Comparison of ENCODE assay signal across 8 cellular contexts in genomic region chrX:12980044-12980443, GRCh38. TPM values are rescaled to one million over a fixed set of nuclear protein-coding genes. Genes with fewer than 3 reads are reported as not detected.
DNase-seq lines count a peak whose midpoint lies in the region; ATAC-seq, FAIRE-seq and TF ChIP-seq lines count a peak whose summit lies in the region.
"Not testable (repeated sequence)": the region's sequence is repeated elsewhere in the genome, so short reads cannot be mapped to it uniquely, and the experiment has no call there.

No MANE protein-coding gene starts in this region.

- not testable (repeated sequence) for H3K27me3 ChIP-seq in CD4-positive, CD25-positive, alpha-beta regulatory T cell (ENCODE audit: control insufficient read depth, insufficient read depth, low read length); SU-DHL-6 (ENCODE audit: low read length); astrocyte (ENCODE audit: insufficient read depth, low read length); iPS-20b (ENCODE audit: insufficient read depth, low read length); neural cell (ENCODE audit: insufficient read depth, low read depth, low read length); thymus (ENCODE audit: control insufficient read depth, insufficient read depth)

- H3K4me3 ChIP-seq in CD4-positive, CD25-positive, alpha-beta regulatory T cell (ENCODE audit: low read depth, low read length): peak overlapping the region; percentile 98
- not testable (repeated sequence) for H3K4me3 ChIP-seq in SU-DHL-6 (ENCODE audit: insufficient read depth, low read length, poor library complexity, severe bottlenecking); astrocyte (ENCODE audit: insufficient read depth, low read depth, low read length); iPS-20b (ENCODE audit: low read length); neural cell (ENCODE audit: low read length); thymus (ENCODE audit: low read length)

- not testable (repeated sequence) for TF ChIP-seq CTCF in SU-DHL-6 (IDR thresholded peaks at IDR 0.05; ENCODE audit: insufficient read depth, low read length, poor library complexity, severe bottlenecking); astrocyte (IDR thresholded peaks at IDR 0.05; ENCODE audit: insufficient read depth, low read depth, low read length); neural cell (IDR thresholded peaks at IDR 0.05; ENCODE audit: poor library complexity, severe bottlenecking)

- not testable (repeated sequence) for H3K9me3 Mint-ChIP-seq in CD4-positive, CD25-positive, alpha-beta regulatory T cell; IgD-negative memory B cell; activated CD8-positive, alpha-beta memory T cell treated with anti-CD3 and anti-CD28 coated beads, Interleukin-2, amount 10 ng/mL, durations not matched to agents 7 days and 5 days (ENCODE audit: low read depth); astrocyte (ENCODE audit: unreplicated experiment)

- H3K27me3 Mint-ChIP-seq in CD4-positive, CD25-positive, alpha-beta regulatory T cell; activated CD8-positive, alpha-beta memory T cell treated with anti-CD3 and anti-CD28 coated beads, Interleukin-2, amount 10 ng/mL, durations not matched to agents 7 days and 5 days; astrocyte (ENCODE audit: low read depth, unreplicated experiment): not testable (repeated sequence)
- peaks cover 18% of the 10 kb centered on the region for H3K27me3 Mint-ChIP-seq in IgD-negative memory B cell

- FAIRE-seq in astrocyte (lab: Jason Lieb, UNC): not testable (repeated sequence)

- not testable (repeated sequence) for H2AFZ ChIP-seq in SU-DHL-6 (ENCODE audit: low read depth, low read length, severe bottlenecking); astrocyte (ENCODE audit: low read depth, low read length); neural cell (ENCODE audit: low read depth, low read length)

- H3K9me2 ChIP-seq in SU-DHL-6 (replicated peaks; ENCODE audit: insufficient read depth, low read length); neural cell (ENCODE audit: insufficient read depth, low read length): not testable (repeated sequence)

- H3K9me3 ChIP-seq in CD4-positive, CD25-positive, alpha-beta regulatory T cell (ENCODE audit: control insufficient read depth in 2 of 2, low read length in 2 of 2); SU-DHL-6 (ENCODE audit: insufficient read depth, low read length); astrocyte (ENCODE audit: insufficient read depth, low read depth, low read length); iPS-20b (ENCODE audit: insufficient read depth, low read depth, low read length); neural cell (ENCODE audit: low read length); thymus (ENCODE audit: control insufficient read depth): not testable (repeated sequence)

- peaks cover 48% of the 10 kb centered on the region for H3F3A ChIP-seq in SU-DHL-6 (ENCODE audit: insufficient read depth)
- not testable (repeated sequence) for H3F3A ChIP-seq in neural cell (ENCODE audit: insufficient read depth, low read length, poor library complexity, severe bottlenecking)

- not testable (repeated sequence) for ATAC-seq in CD4-positive, CD25-positive, alpha-beta regulatory T cell (ENCODE audit: low read depth in 2 of 2); activated CD8-positive, alpha-beta memory T cell treated with anti-CD3 and anti-CD28 coated beads, Interleukin-2, amount 10 ng/mL, durations not matched to agents 7 days and 5 days

- peak overlapping the region; percentile 90 to 100 (median 95) for H3K27ac Mint-ChIP-seq in CD4-positive, CD25-positive, alpha-beta regulatory T cell
- peak overlapping the region in 2 of 3 donors; percentile 93 to 98 for H3K27ac Mint-ChIP-seq in IgD-negative memory B cell
- H3K27ac Mint-ChIP-seq in activated CD8-positive, alpha-beta memory T cell treated with anti-CD3 and anti-CD28 coated beads, Interleukin-2, amount 10 ng/mL, durations not matched to agents 7 days and 5 days: peak overlapping the region; percentile 94
- H3K27ac Mint-ChIP-seq in astrocyte (ENCODE audit: unreplicated experiment): not testable (repeated sequence)

- peak overlapping the region; percentile 99; the same call in 1 of the 2 replicates for H3K9ac ChIP-seq in SU-DHL-6 (ENCODE audit: low read length)
- H3K9ac ChIP-seq in astrocyte (ENCODE audit: low read length); neural cell (ENCODE audit: low read length): not testable (repeated sequence)
- H3K9ac ChIP-seq in iPS-20b (ENCODE audit: low read depth, low read length): peak overlapping the region; percentile 100; the same call in 1 of the 2 replicates

- not testable (repeated sequence) for H3K4me2 ChIP-seq in SU-DHL-6 (ENCODE audit: low read depth, low read length, poor library complexity, severe bottlenecking); astrocyte (ENCODE audit: low read length); neural cell (ENCODE audit: low read length)

- not testable (repeated sequence) for TF ChIP-seq EP300 in neural cell (conservative IDR thresholded peaks at IDR 0.05; ENCODE audit: poor library complexity, severe bottlenecking)

- TF ChIP-seq RAD21 in neural cell (conservative IDR thresholded peaks at IDR 0.05): not testable (repeated sequence)

- peaks cover 16% of the 10 kb centered on the region for H3K36me3 ChIP-seq in CD4-positive, CD25-positive, alpha-beta regulatory T cell (ENCODE audit: control insufficient read depth, insufficient read depth, low read length)
- H3K36me3 ChIP-seq in SU-DHL-6 (ENCODE audit: low read length) (peaks cover 20% of the 10 kb centered on the region), iPS-20b (ENCODE audit: insufficient read depth, low read depth, low read length) (peaks cover 23% of the 10 kb centered on the region)
- H3K36me3 ChIP-seq in astrocyte (ENCODE audit: insufficient read depth, low read length); neural cell (ENCODE audit: insufficient read depth, low read length); thymus (ENCODE audit: control insufficient read depth, insufficient read depth): not testable (repeated sequence)

- CTCF ChIA-PET in activated CD8-positive, alpha-beta memory T cell treated with anti-CD3 and anti-CD28 coated beads, Interleukin-2, amount 10 ng/mL, durations not matched to agents 7 days and 5 days (lab: Charles Lee): interaction anchor here (0.9 to 17.0 kb wide), 8 partner anchors 19 to 109 kb away, joined by 3 to 206 read pairs (median 7); no protein-coding TSS in a partner anchor

- H4K20me1 ChIP-seq in SU-DHL-6 (ENCODE audit: low read depth, low read length); neural cell (ENCODE audit: insufficient read depth): not testable (repeated sequence)
- peaks cover 13% of the 10 kb centered on the region for H4K20me1 ChIP-seq in astrocyte (ENCODE audit: insufficient read depth, low read length)

- peaks cover 21% of the 10 kb centered on the region for H3K36me3 Mint-ChIP-seq in CD4-positive, CD25-positive, alpha-beta regulatory T cell
- peaks cover 16% of the 10 kb centered on the region for H3K36me3 Mint-ChIP-seq in IgD-negative memory B cell
- peaks cover 36% of the 10 kb centered on the region for H3K36me3 Mint-ChIP-seq in activated CD8-positive, alpha-beta memory T cell treated with anti-CD3 and anti-CD28 coated beads, Interleukin-2, amount 10 ng/mL, durations not matched to agents 7 days and 5 days
- H3K36me3 Mint-ChIP-seq in astrocyte (ENCODE audit: low read depth, unreplicated experiment): peaks cover 11% of the 10 kb centered on the region

- peak in 1 of 3 donors; percentile 14 for DNase-seq in CD4-positive, CD25-positive, alpha-beta regulatory T cell
- DNase-seq in activated CD8-positive, alpha-beta memory T cell treated with anti-CD3 and anti-CD28 coated beads, Interleukin-2, amount 10 ng/mL, durations not matched to agents 7 days and 5 days: peak; percentile 60
- not testable (repeated sequence) for DNase-seq in astrocyte (ENCODE audit: low read depth)

- H3K4me1 ChIP-seq in CD4-positive, CD25-positive, alpha-beta regulatory T cell (ENCODE audit: control insufficient read depth, insufficient read depth, low read length, poor library complexity, severe bottlenecking): peaks cover 73% of the 10 kb centered on the region
- peaks cover 23% of the 10 kb centered on the region for H3K4me1 ChIP-seq in astrocyte (ENCODE audit: insufficient read depth, low read length)
- H3K4me1 ChIP-seq in iPS-20b (ENCODE audit: insufficient read depth, low read length); thymus (ENCODE audit: control insufficient read depth, insufficient read depth, low read length): not testable (repeated sequence)

- peaks cover 12% of the 10 kb centered on the region for H3K79me2 ChIP-seq in SU-DHL-6 (ENCODE audit: insufficient read depth, low read length)
- H3K79me2 ChIP-seq in astrocyte (ENCODE audit: insufficient read depth, low read length): peaks cover 25% of the 10 kb centered on the region
- H3K79me2 ChIP-seq in neural cell (replicated peaks; ENCODE audit: insufficient read depth, low read length): peaks cover 44% of the 10 kb centered on the region

- peak overlapping the region; percentile 85 for H3K27ac ChIP-seq in CD4-positive, CD25-positive, alpha-beta regulatory T cell (ENCODE audit: insufficient read depth, low read length, poor library complexity, severe bottlenecking)
- peak overlapping the region; percentile 99 for H3K27ac ChIP-seq in SU-DHL-6 (ENCODE audit: low read depth, low read length)
- H3K27ac ChIP-seq in astrocyte (ENCODE audit: low read depth, low read length): peak overlapping the region; percentile 85
- H3K27ac ChIP-seq in iPS-20b (ENCODE audit: low read length): not testable (repeated sequence)
- H3K27ac ChIP-seq in neural cell (ENCODE audit: low read length): peak overlapping the region; percentile 99
- H3K27ac ChIP-seq in thymus (ENCODE audit: low read depth): peak overlapping the region; percentile 70

- 79% methylated on average over 9 of the region's 9 CpGs for WGBS in thymus

- H3K4me3 Mint-ChIP-seq in CD4-positive, CD25-positive, alpha-beta regulatory T cell: peak overlapping the region; percentile 95 to 100 (median 97)
- H3K4me3 Mint-ChIP-seq in IgD-negative memory B cell: peak overlapping the region; percentile 25 to 98 (median 89)
- H3K4me3 Mint-ChIP-seq in activated CD8-positive, alpha-beta memory T cell treated with anti-CD3 and anti-CD28 coated beads, Interleukin-2, amount 10 ng/mL, durations not matched to agents 7 days and 5 days: peak overlapping the region; percentile 95
- H3K4me3 Mint-ChIP-seq in astrocyte (ENCODE audit: unreplicated experiment): not testable (repeated sequence)

- H3K4me1 Mint-ChIP-seq in CD4-positive, CD25-positive, alpha-beta regulatory T cell: peaks cover 14 to 85% (median 40%) of the 10 kb centered on the region in 4 donors
- H3K4me1 Mint-ChIP-seq in IgD-negative memory B cell (peaks cover 45 to 62% (median 58%) of the 10 kb centered on the region in 3 donors), astrocyte (ENCODE audit: low read depth, unreplicated experiment) (peaks cover 11% of the 10 kb centered on the region)
- H3K4me1 Mint-ChIP-seq in activated CD8-positive, alpha-beta memory T cell treated with anti-CD3 and anti-CD28 coated beads, Interleukin-2, amount 10 ng/mL, durations not matched to agents 7 days and 5 days: peaks cover 52% of the 10 kb centered on the region

RNA-seq across cellular contexts. Expression of gene TMSB4X, which starts 5.1 kb away (rescaled TPM):
- 6,725 TPM for total RNA-seq in CD4-positive, CD25-positive, alpha-beta regulatory T cell
- polyA plus RNA-seq in CD4-positive, CD25-positive, alpha-beta regulatory T cell: over 10,000 TPM; 30,486 to 36,942 (median 35,671) TPM
- polyA plus RNA-seq in IgD-negative memory B cell (19,114 TPM), neural cell (8,177 and 11,381 TPM in 2 replicates), thymus (12,473 TPM)
- total RNA-seq in activated CD8-positive, alpha-beta memory T cell treated with anti-CD3 and anti-CD28 coated beads, Interleukin-2, amount 10 ng/mL, durations not matched to agents 7 days and 5 days: 1,000 to 10,000 TPM; 6,072 to 7,639 TPM
- 3,722 and 4,388 TPM in 2 replicates for total RNA-seq in astrocyte
- polyA minus RNA-seq in neural cell: 1,249 and 1,481 TPM in 2 replicates
